8 cellular contexts compared by ENCODE assay signal in the genomic region with DNA sequence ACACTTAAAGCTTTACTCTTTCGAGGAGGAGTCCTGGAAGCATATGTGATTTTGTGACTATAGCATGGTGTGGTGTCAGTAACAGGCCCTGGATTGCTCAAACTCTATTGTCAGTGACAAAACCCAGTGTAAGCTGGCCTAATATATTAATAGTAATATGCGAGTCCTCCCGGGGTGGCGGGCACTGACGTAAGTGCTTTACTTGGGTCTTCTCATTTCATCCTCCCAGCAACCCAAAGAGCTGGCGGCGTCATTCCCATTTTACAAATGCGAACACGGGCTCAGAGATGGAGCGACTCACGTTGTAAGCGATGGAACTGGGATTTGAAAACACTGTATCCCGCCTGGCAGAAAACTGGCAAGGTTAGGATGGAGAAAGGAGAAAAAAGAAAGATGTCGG. TPM values are rescaled to one million over a fixed set of nuclear protein-coding genes. Genes with fewer than 3 reads are reported as not detected.
A peak's percentile ranks its signal among the peaks of the same experiment; 100 is the strongest.
DNase-seq lines count a peak whose midpoint lies in the region; ATAC-seq and TF ChIP-seq lines count a peak whose summit lies in the region.

No MANE protein-coding gene starts in this region.

- H3K4me1 ChIP-seq in ascending aorta (peaks cover 6 to 18% of the 10 kb centered on the region in 2 donors), upper lobe of left lung (peaks cover 40 to 53% (median 52%) of the 10 kb centered on the region in 4 donors)

- no peaks in the 10 kb centered on the region for H3K27me3 ChIP-seq in ascending aorta
- no peaks in the 10 kb centered on the region for H3K27me3 ChIP-seq in upper lobe of left lung

- H3K36me3 Mint-ChIP-seq in activated naive CD4-positive, alpha-beta T cell treated with anti-CD3 and anti-CD28 coated beads for 36 hours (ENCODE audit: low read depth) = peaks cover 18% of the 10 kb centered on the region

- ATAC-seq in upper lobe of left lung (ENCODE audit: low FRiP score in 2 of 2) (no peak), HG03520 (IDR thresholded peaks at IDR 0.05; ENCODE audit: unreplicated experiment) (no peak)

- no peaks in the 10 kb centered on the region for H3K9me3 Mint-ChIP-seq in activated naive CD4-positive, alpha-beta T cell treated with anti-CD3 and anti-CD28 coated beads for 36 hours

- WGBS in lower leg skin, 2 donors = 52 to 53% methylated on average over 14 of the region's 14 CpGs
- 41 to 48% methylated on average over 14 of the region's 14 CpGs for WGBS in upper lobe of left lung, 2 donors

- TF ChIP-seq POLR2A in lower leg skin (IDR thresholded peaks at IDR 0.05) (no peak), upper lobe of left lung (IDR thresholded peaks at IDR 0.05) (no peak)

- H3K27ac ChIP-seq in ascending aorta (peak overlapping the region; percentile 65 to 81), upper lobe of left lung (peak overlapping the region; percentile 79 to 91 (median 89))

- H3K36me3 ChIP-seq in ascending aorta = peaks cover 2 to 6% of the 10 kb centered on the region in 2 donors
- H3K36me3 ChIP-seq in upper lobe of left lung = peaks cover 0 to 20% (median 8%) of the 10 kb centered on the region in 4 donors

- H3K4me1 Mint-ChIP-seq in activated naive CD4-positive, alpha-beta T cell treated with anti-CD3 and anti-CD28 coated beads for 36 hours (ENCODE audit: low read depth) = peaks cover 47% of the 10 kb centered on the region

- peak overlapping the region; percentile 93 for H3K4me3 Mint-ChIP-seq in activated naive CD4-positive, alpha-beta T cell treated with anti-CD3 and anti-CD28 coated beads for 36 hours

- intact Hi-C loops in activated naive CD4-positive, alpha-beta T cell treated with anti-CD3 and anti-CD28 coated beads for 36 hours (cut with micrococcal nuclease) = loop anchor here (1.0 to 5.0 kb wide), 5 partner anchors 50 to 1135 kb away; partner anchors contain the start of genes BAIAP2L1, SDHAF3 and TRRAP
- intact Hi-C loops in ascending aorta (cut with DNase I) (loop anchor here (1.0 to 5.0 kb wide), 3 partner anchors 29 to 146 kb away; partner anchors contain the start of genes BRI3 and LMTK2), lower leg skin (cut with DNase I; ENCODE audit: low total_unique reads) (no loop called here)

- peak overlapping the region; percentile 86 for H3K27ac Mint-ChIP-seq in activated naive CD4-positive, alpha-beta T cell treated with anti-CD3 and anti-CD28 coated beads for 36 hours

- no peak for DNase-seq in activated naive CD4-positive, alpha-beta T cell treated with anti-CD3 and anti-CD28 coated beads for 36 hours
- DNase-seq in activated naive CD4-positive, alpha-beta T cell treated with Interleukin-2 at 50 U/mL for 16 hours = no peak
- DNase-seq in ascending aorta (ENCODE audit: low spot score in 2 of 2) (no peak), lower leg skin (ENCODE audit: low spot score in 2 of 2) (no peak), upper lobe of left lung (no peak), medulla oblongata (ENCODE audit: extremely low spot score) (no peak), LoVo (ENCODE audit: low spot score) (no peak)

- no peaks in the 10 kb centered on the region for H3K27me3 Mint-ChIP-seq in activated naive CD4-positive, alpha-beta T cell treated with anti-CD3 and anti-CD28 coated beads for 36 hours (ENCODE audit: low read depth)

- H3K4me3 ChIP-seq in ascending aorta (peak overlapping the region; percentile 80 to 90), lower leg skin (ENCODE audit: low read depth, poor library complexity, severe bottlenecking) (peak overlapping the region; percentile 59), upper lobe of left lung (peak overlapping the region; percentile 69 to 92 (median 76))

- TF ChIP-seq CTCF in ascending aorta (IDR thresholded peaks at IDR 0.05) = no peak
- no peak for TF ChIP-seq CTCF in lower leg skin (IDR thresholded peaks at IDR 0.05)
- TF ChIP-seq CTCF in upper lobe of left lung (IDR thresholded peaks at IDR 0.05) = no peak

- CTCF ChIA-PET in activated naive CD4-positive, alpha-beta T cell treated with anti-CD3 and anti-CD28 coated beads for 36 hours (lab: Charles Lee) = no interaction called here

- no peak for TF ChIP-seq EP300 in upper lobe of left lung (IDR thresholded peaks at IDR 0.05)

- no peaks in the 10 kb centered on the region for H3K9me3 ChIP-seq in ascending aorta
- H3K9me3 ChIP-seq in upper lobe of left lung = no peaks in the 10 kb centered on the region

RNA-seq across cellular contexts. Expression of gene TECPR1, which starts 0.6 kb away (rescaled TPM):
- 10 to 100 TPM; 29.8 to 36.7 TPM for total RNA-seq in activated naive CD4-positive, alpha-beta T cell treated with anti-CD3 and anti-CD28 coated beads for 36 hours
- total RNA-seq in ascending aorta = 28.1 TPM
- 10 to 100 TPM in 3 of 4 donors, 1 to 10 TPM in 1; 8.1 to 18.4 (median 14.2) TPM for total RNA-seq in lower leg skin
- 100 to 1,000 TPM in 1 of 6 donors, 10 to 100 TPM in 5; 16.6 to 101 (median 55.0) TPM for total RNA-seq in upper lobe of left lung

RNA-seq across cellular contexts. Expression of gene BRI3, which starts 28.8 kb away (rescaled TPM):
- 10 to 100 TPM; 51.6 to 54.4 TPM for total RNA-seq in activated naive CD4-positive, alpha-beta T cell treated with anti-CD3 and anti-CD28 coated beads for 36 hours
- total RNA-seq in ascending aorta (61.6 TPM), lower leg skin (10 to 100 TPM; 34.2 to 54.2 (median 46.3) TPM), upper lobe of left lung (100 to 1,000 TPM; 113 to 703 (median 143) TPM)

RNA-seq across cellular contexts. Expression of gene BHLHA15, which starts 41.4 kb away (rescaled TPM):
- total RNA-seq in activated naive CD4-positive, alpha-beta T cell treated with anti-CD3 and anti-CD28 coated beads for 36 hours = under 1 TPM; 0.40 to 0.41 TPM
- total RNA-seq in ascending aorta (not detected), lower leg skin (10 to 100 TPM in 1 of 4 donors, 1 to 10 TPM in 3; 3.7 to 18.5 (median 5.6) TPM), upper lobe of left lung (10 to 100 TPM in 1 of 6 donors, 1 to 10 TPM in 4, not detected in 1; 2.4 to 20.1 (median 3.5) TPM)
